ENCODE assay signal across 6 cellular contexts in genomic region chr12:122571821-122572220, GRCh38.
"Had no signal": no experiment of that assay in that cellular context is flagged by ENCODE, and none has a peak within 500 bp of the region (broad histone marks: within the 10 kb centered on the region; RNA-seq: fewer than 3 reads in every experiment).

No MANE protein-coding gene starts in this region.

- ATAC-seq: GM23338, HepG2 had no signal

- H3K4me2 ChIP-seq: GM23338 had no signal

- H3K27ac ChIP-seq: HL-60 had no signal

- H3K4me1 Mint-ChIP-seq: GM23338, H9 had no signal

- H3K27me3 Mint-ChIP-seq: IgD-negative memory B cell had no signal

- H3K4me3 ChIP-seq: GM23338 had no signal

- H3K9me3 Mint-ChIP-seq: GM23338, H9, IgD-negative memory B cell had no signal

- H2AFZ ChIP-seq: GM23338 had no signal

- H3K4me3 Mint-ChIP-seq: GM23338, H9, IgD-negative memory B cell had no signal

- H3K27ac Mint-ChIP-seq: GM23338, H9, IgD-negative memory B cell had no signal

- DNase-seq: H9, HCEC 1CT had no signal
